Comparison of ENCODE assay signal across 17 cellular contexts in genomic region chr9:136683173-136683745, GRCh38. TPM values are rescaled to one million over a fixed set of nuclear protein-coding genes. Genes with fewer than 3 reads are reported as not detected.
A peak's percentile ranks its signal among the peaks of the same experiment; 100 is the strongest.
DNase-seq lines count a peak whose midpoint lies in the region; ATAC-seq and TF ChIP-seq lines count a peak whose summit lies in the region.
"Had no signal": no experiment of that assay in that cellular context is flagged by ENCODE, and none has a peak within 500 bp of the region (broad histone marks: within the 10 kb centered on the region; RNA-seq: fewer than 3 reads in every experiment).

No MANE protein-coding gene starts in this region.

- no peaks in the 10 kb centered on the region for H3K9me3 ChIP-seq in BLaER1 treated with 17β-estradiol and CSF1 and Interleukin-3, amounts not matched to agents 10 nM and 100 nM (replicated peaks in 1 of 11)
- H3K9me3 ChIP-seq in Loucy (ENCODE audit: insufficient read depth, low read depth, low read length) (no peaks in the 10 kb centered on the region), subcutaneous abdominal adipose tissue (ENCODE audit: control insufficient read depth in 5 of 5, low read length in 5 of 5) (no peaks in the 10 kb centered on the region)

- H3K4me3 ChIP-seq in BLaER1 treated with 17β-estradiol and CSF1 and Interleukin-3, amounts not matched to agents 10 nM and 100 nM: peak overlapping the region in 1 of 10 experiments; percentile 37; a peak in 1 of 20 replicates
- H3K4me3 ChIP-seq in Loucy (ENCODE audit: low read length, poor library complexity, severe bottlenecking): no peak overlapping the region
- peak overlapping the region; percentile 70 to 93 (median 79) for H3K4me3 ChIP-seq in subcutaneous abdominal adipose tissue (ENCODE audit: low read depth in 1 of 5, low read length in 5 of 5)

- DNase-seq in left lobe of liver (ENCODE audit: low spot score): peak; percentile 85
- DNase-seq in NCI-H1048 (lab: John Stamatoyannopoulos, UW): no peak
- DNase-seq in activated CD4-positive, alpha-beta T cell treated with anti-CD3 and anti-CD28 coated beads for 1 hour: no peak
- no peak for DNase-seq in RKO (ENCODE audit: low spot score)
- DNase-seq: AML-193; Calu3; CD8-positive, alpha-beta T cell; DMS79 treated with DMSO at 0.1 percent for 48 hours; GF-D8; GOT3; H9; IMR-90; KBM-7 had no signal

- no peaks in the 10 kb centered on the region for H3K9me2 ChIP-seq in Loucy (replicated peaks; ENCODE audit: low read depth, low read length)

- peak; percentile 43 for ATAC-seq in left lobe of liver
- ATAC-seq: CD8-positive, alpha-beta T cell had no signal

- H3K9ac ChIP-seq in BLaER1 treated with 17β-estradiol and CSF1 and Interleukin-3, amounts not matched to agents 10 nM and 100 nM: peak overlapping the region in 10 of 11 experiments; percentile 31 to 97 (median 95); a peak in 17 of 22 replicates
- H3K9ac ChIP-seq in Loucy (ENCODE audit: low read depth, low read length, poor library complexity, severe bottlenecking) (peak overlapping the region; percentile 96), subcutaneous abdominal adipose tissue (ENCODE audit: low read length in 5 of 5) (peak overlapping the region in 1 of 5 donors; percentile 97)

- H3K36me3 ChIP-seq in BLaER1 treated with 17β-estradiol and CSF1 and Interleukin-3, amounts not matched to agents 10 nM and 100 nM: peaks cover 0 to 54% (median 12%) of the 10 kb centered on the region in 11 experiments; a peak in 13 of 22 replicates
- H3K36me3 ChIP-seq in Loucy (ENCODE audit: insufficient read depth, low read length) (no peaks in the 10 kb centered on the region), subcutaneous abdominal adipose tissue (ENCODE audit: control insufficient read depth in 5 of 5, insufficient read depth in 5 of 5, low read length in 5 of 5) (peaks cover 0 to 11% (median under 1%) of the 10 kb centered on the region in 5 donors)

- H4K20me1 ChIP-seq in BLaER1 treated with 17β-estradiol and CSF1 and Interleukin-3, amounts not matched to agents 10 nM and 100 nM: peaks cover 62 to 84% (median 80%) of the 10 kb centered on the region in 11 experiments
- peaks cover 26% of the 10 kb centered on the region for H4K20me1 ChIP-seq in Loucy (ENCODE audit: insufficient read depth, low read length, poor library complexity, severe bottlenecking)

- peaks cover 50% of the 10 kb centered on the region for H3K79me2 ChIP-seq in Loucy (ENCODE audit: insufficient read depth, low read length)

- no peaks in the 10 kb centered on the region for H3F3A ChIP-seq in Loucy (ENCODE audit: low read depth)

- peak overlapping the region; percentile 93 to 100 (median 99) for H3K4me2 ChIP-seq in BLaER1 treated with 17β-estradiol and CSF1 and Interleukin-3, amounts not matched to agents 10 nM and 100 nM
- H3K4me2 ChIP-seq in Loucy (ENCODE audit: low read depth, low read length, poor library complexity, severe bottlenecking): no peak overlapping the region

- peak overlapping the region in 5 of 11 experiments; percentile 21 to 98 (median 95); a peak in 7 of 22 replicates for H3K27ac ChIP-seq in BLaER1 treated with 17β-estradiol and CSF1 and Interleukin-3, amounts not matched to agents 10 nM and 100 nM
- peak overlapping the region; percentile 86 for H3K27ac ChIP-seq in subcutaneous abdominal adipose tissue (ENCODE audit: low read depth, low read length)

- H2AFZ ChIP-seq in Loucy (ENCODE audit: low read length): no peak overlapping the region

- TF ChIP-seq CTCF in Loucy (conservative IDR thresholded peaks at IDR 0.05; ENCODE audit: low read length): no peak

- no peaks in the 10 kb centered on the region for H3K27me3 ChIP-seq in BLaER1 treated with 17β-estradiol and CSF1 and Interleukin-3, amounts not matched to agents 10 nM and 100 nM
- H3K27me3 ChIP-seq in Loucy (ENCODE audit: insufficient read depth, low read length, poor library complexity, severe bottlenecking): no peaks in the 10 kb centered on the region
- no peaks in the 10 kb centered on the region for H3K27me3 ChIP-seq in subcutaneous abdominal adipose tissue (ENCODE audit: control insufficient read depth in 5 of 5, insufficient read depth in 4 of 5, low read length in 5 of 5)

- peaks cover 82 to 87% (median 85%) of the 10 kb centered on the region in 10 experiments for H3K4me1 ChIP-seq in BLaER1 treated with 17β-estradiol and CSF1 and Interleukin-3, amounts not matched to agents 10 nM and 100 nM
- H3K4me1 ChIP-seq in Loucy (ENCODE audit: insufficient read depth, low read length, poor library complexity, severe bottlenecking) (peaks cover 25% of the 10 kb centered on the region), subcutaneous abdominal adipose tissue (ENCODE audit: control insufficient read depth in 5 of 5, insufficient read depth in 5 of 5, low read length in 5 of 5) (peaks cover 2 to 91% (median 86%) of the 10 kb centered on the region in 5 donors)

RNA-seq across cellular contexts. Expression of gene AGPAT2, which starts 4.0 kb away (rescaled TPM):
- total RNA-seq in left lobe of liver: 213 TPM

RNA-seq across cellular contexts. Expression of gene EGFL7, which starts 20.5 kb away (rescaled TPM):
- total RNA-seq in left lobe of liver: 42.3 TPM
- total RNA-seq: CD8-positive, alpha-beta T cell had no signal

RNA-seq across cellular contexts. Expression of gene DIPK1B, which starts 29.1 kb away (rescaled TPM):
- 3.0 TPM for total RNA-seq in left lobe of liver
- total RNA-seq: HT-29 had no signal

RNA-seq across cellular contexts. Expression of gene LCN10, which starts 59.5 kb away (rescaled TPM):
- 0.15 TPM for total RNA-seq in left lobe of liver
- total RNA-seq: HT-29, IMR-90 had no signal
